2 cellular contexts compared by ENCODE assay signal in the genomic region with DNA sequence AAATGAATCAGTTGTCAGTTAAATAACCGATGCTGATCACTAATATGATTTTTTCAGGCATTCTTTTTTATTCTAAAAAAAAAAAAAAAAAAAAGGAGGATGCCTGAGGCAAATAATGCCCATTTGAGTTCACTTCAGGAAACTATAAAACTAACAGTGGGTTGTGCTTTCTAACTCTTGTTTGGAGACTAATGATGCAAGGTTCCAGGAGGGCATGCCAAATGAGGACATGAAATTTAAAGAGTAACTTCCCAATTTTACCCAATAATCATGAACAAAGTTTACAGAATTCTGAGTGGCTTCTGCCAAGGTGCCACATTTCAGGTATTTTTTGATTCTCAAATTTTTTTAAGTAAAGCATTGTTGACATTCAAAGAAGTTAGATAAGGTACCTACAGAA.
TF ChIP-seq lines count a peak whose summit lies in the region.

No MANE protein-coding gene starts in this region.

TF ChIP-seq in liver, 16 proteins besides CTCF, POLR2A, EP300 and RAD21:
- TF ChIP-seq ZBTB33 (IDR thresholded peaks at IDR 0.05) (peak; percentile 25), FOXA1 (IDR thresholded peaks at IDR 0.05) (no peak), HNF4G (IDR thresholded peaks at IDR 0.05) (no peak), YY1 (IDR thresholded peaks at IDR 0.05) (peak; percentile 23), NR2F2 (IDR thresholded peaks at IDR 0.05) (no peak), FOXA2 (IDR thresholded peaks at IDR 0.05) (no peak), EGR1 (IDR thresholded peaks at IDR 0.05; ENCODE audit: low read depth in 2 of 2) (no peak), GABPA (IDR thresholded peaks at IDR 0.05 in 1 of 2, conservative IDR thresholded peaks at IDR 0.05 in 1 of 2) (no peak), RXRA (IDR thresholded peaks at IDR 0.05) (peak; percentile 78 to 89), SP1 (IDR thresholded peaks at IDR 0.05) (peak; percentile 45), JUND (IDR thresholded peaks at IDR 0.05) (peak in 1 of 2 donors; percentile 30), HNF4A (conservative IDR thresholded peaks at IDR 0.05) (peak; percentile 64 to 74), TAF1 (conservative IDR thresholded peaks at IDR 0.05) (peak; percentile 22)
- TF ChIP-seq, protein P1, sequence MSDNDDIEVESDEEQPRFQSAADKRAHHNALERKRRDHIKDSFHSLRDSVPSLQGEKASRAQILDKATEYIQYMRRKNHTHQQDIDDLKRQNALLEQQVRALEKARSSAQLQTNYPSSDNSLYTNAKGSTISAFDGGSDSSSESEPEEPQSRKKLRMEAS (IDR thresholded peaks at IDR 0.05): peak; percentile 45
- TF ChIP-seq, protein P2, sequence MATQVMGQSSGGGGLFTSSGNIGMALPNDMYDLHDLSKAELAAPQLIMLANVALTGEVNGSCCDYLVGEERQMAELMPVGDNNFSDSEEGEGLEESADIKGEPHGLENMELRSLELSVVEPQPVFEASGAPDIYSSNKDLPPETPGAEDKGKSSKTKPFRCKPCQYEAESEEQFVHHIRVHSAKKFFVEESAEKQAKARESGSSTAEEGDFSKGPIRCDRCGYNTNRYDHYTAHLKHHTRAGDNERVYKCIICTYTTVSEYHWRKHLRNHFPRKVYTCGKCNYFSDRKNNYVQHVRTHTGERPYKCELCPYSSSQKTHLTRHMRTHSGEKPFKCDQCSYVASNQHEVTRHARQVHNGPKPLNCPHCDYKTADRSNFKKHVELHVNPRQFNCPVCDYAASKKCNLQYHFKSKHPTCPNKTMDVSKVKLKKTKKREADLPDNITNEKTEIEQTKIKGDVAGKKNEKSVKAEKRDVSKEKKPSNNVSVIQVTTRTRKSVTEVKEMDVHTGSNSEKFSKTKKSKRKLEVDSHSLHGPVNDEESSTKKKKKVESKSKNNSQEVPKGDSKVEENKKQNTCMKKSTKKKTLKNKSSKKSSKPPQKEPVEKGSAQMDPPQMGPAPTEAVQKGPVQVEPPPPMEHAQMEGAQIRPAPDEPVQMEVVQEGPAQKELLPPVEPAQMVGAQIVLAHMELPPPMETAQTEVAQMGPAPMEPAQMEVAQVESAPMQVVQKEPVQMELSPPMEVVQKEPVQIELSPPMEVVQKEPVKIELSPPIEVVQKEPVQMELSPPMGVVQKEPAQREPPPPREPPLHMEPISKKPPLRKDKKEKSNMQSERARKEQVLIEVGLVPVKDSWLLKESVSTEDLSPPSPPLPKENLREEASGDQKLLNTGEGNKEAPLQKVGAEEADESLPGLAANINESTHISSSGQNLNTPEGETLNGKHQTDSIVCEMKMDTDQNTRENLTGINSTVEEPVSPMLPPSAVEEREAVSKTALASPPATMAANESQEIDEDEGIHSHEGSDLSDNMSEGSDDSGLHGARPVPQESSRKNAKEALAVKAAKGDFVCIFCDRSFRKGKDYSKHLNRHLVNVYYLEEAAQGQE (IDR thresholded peaks at IDR 0.05): no peak
- TF ChIP-seq, protein P3, sequence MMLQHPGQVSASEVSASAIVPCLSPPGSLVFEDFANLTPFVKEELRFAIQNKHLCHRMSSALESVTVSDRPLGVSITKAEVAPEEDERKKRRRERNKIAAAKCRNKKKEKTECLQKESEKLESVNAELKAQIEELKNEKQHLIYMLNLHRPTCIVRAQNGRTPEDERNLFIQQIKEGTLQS (IDR thresholded peaks at IDR 0.05): peak; percentile 97

TF ChIP-seq in HepG2, 621 proteins besides CTCF, POLR2A, EP300 and RAD21 (continued from another document):
- TF ChIP-seq ZFYVE20 (CRISPR knock-in tag; IDR thresholded peaks at IDR 0.05; ENCODE audit: borderline replicate concordance, low read depth) (no peak), SATB2 (CRISPR knock-in tag; IDR thresholded peaks at IDR 0.05) (no peak), NBN (conservative IDR thresholded peaks at IDR 0.05) (no peak)
- TF ChIP-seq, protein P4, sequence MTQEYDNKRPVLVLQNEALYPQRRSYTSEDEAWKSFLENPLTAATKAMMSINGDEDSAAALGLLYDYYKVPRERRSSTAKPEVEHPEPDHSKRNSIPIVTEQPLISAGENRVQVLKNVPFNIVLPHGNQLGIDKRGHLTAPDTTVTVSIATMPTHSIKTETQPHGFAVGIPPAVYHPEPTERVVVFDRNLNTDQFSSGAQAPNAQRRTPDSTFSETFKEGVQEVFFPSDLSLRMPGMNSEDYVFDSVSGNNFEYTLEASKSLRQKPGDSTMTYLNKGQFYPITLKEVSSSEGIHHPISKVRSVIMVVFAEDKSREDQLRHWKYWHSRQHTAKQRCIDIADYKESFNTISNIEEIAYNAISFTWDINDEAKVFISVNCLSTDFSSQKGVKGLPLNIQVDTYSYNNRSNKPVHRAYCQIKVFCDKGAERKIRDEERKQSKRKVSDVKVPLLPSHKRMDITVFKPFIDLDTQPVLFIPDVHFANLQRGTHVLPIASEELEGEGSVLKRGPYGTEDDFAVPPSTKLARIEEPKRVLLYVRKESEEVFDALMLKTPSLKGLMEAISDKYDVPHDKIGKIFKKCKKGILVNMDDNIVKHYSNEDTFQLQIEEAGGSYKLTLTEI (CRISPR knock-in tag; conservative IDR thresholded peaks at IDR 0.05): no peak
